Comparison of ENCODE assay signal across 29 cellular contexts in the genomic region with DNA sequence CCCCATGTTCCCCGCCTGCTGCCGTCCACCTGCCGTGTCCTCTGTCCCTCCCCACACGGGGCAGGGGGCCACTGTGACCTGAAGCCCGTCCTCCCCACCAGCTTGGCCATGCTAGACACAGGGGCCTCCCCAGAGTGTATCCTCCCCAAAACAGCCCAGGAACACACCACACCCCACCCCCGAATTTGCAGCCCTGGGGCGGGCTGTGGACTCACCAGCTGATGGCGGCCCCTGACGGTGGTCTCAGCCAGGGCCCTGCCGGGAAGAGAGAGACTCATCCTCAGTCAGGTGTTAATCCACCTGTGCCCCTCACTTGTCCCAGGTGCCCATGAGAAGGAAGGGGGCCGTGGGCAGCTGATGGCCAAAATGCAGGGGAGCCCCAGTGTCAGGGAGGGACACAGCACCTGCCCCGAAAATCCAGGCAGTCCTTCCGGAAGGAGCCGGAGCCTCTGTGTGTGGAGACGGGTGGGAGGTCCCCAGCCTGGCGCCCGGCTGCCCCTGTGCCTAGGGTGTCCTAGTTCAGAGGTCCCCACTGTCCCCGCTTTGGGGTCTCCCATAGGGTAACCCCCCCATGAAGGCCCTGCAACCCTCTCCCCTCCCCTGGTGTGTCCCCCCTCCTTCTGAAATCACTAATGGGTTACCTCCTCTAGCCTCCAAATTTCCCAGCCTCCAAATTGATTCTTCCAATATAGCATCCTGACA.
"Had no signal": no experiment of that assay in that cellular context is flagged by ENCODE, and none has a peak within 500 bp of the region (broad histone marks: within the 10 kb centered on the region; RNA-seq: fewer than 3 reads in every experiment).

No MANE protein-coding gene starts in this region.

- H3K4me2 ChIP-seq: smooth muscle cell had no signal

- ATAC-seq: naive thymus-derived CD4-positive, alpha-beta T cell had no signal

- H3K36me3 ChIP-seq: adrenal gland, brain microvascular endothelial cell, right atrium auricular region, stomach, suprapubic skin, tibial artery had no signal

- H3K27ac ChIP-seq: adrenal gland, brain microvascular endothelial cell, coronary artery, dorsolateral prefrontal cortex, parathyroid adenoma, right atrium auricular region, stomach, suprapubic skin, tibial artery, VCaP had no signal

- DNase-seq: activated CD4-positive, alpha-beta memory T cell treated with anti-CD3 and anti-CD28 coated beads for 36 hours; activated CD4-positive, alpha-beta T cell treated with anti-CD3 and anti-CD28 coated beads for 48 hours; activated CD8-positive, alpha-beta memory T cell treated with anti-CD3 and anti-CD28 coated beads, Interleukin-2, amount 50 U/mL, for 4 hours; activated effector memory CD4-positive, alpha-beta T cell treated with anti-CD3 and anti-CD28 coated beads, Interleukin-2, amount 50 U/mL, for 16 hours; activated naive CD4-positive, alpha-beta T cell treated with anti-CD3 and anti-CD28 coated beads for 36 hours; activated naive CD8-positive, alpha-beta T cell treated with anti-CD3 and anti-CD28 coated beads for 36 hours; activated T-cell treated with anti-CD3 and anti-CD28 coated beads, Interleukin-2, amount 50 U/mL, for 1 hour; adrenal gland; brain microvascular endothelial cell; dorsolateral prefrontal cortex; effector memory CD4-positive, alpha-beta T cell; mammary epithelial cell; naive thymus-derived CD4-positive, alpha-beta T cell; stimulated activated CD4-positive, alpha-beta T cell treated with anti-CD3 and anti-CD28 coated beads, Interleukin-1b, Interleukin-23, amount 100 ng/mL, for 48 hours; stimulated activated CD4-positive, alpha-beta T cell treated with anti-CD3 and anti-CD28 coated beads, Interleukin-4, amount 100 ng/mL, for 4 hours; stimulated activated CD8-positive, alpha-beta memory T cell treated with anti-CD3 and anti-CD28 coated beads, Interleukin-4, amount 100 ng/mL, for 48 hours; stimulated activated naive B cell treated with anti-CD40 and anti-IgM and Interleukin-4, amounts not matched to agents 10 μg/mL and 1 μg/mL and 100 μg/mL, for 72 hours; stomach; T-helper 9 cell; tibial artery had no signal

- H3K4me3 ChIP-seq: adrenal gland, coronary artery, dorsolateral prefrontal cortex, right atrium auricular region, smooth muscle cell, stomach, suprapubic skin, tibial artery had no signal

- H3K9me3 ChIP-seq: suprapubic skin had no signal

- H3K4me1 ChIP-seq: adrenal gland, parathyroid adenoma, right atrium auricular region, tibial artery had no signal

- H3K9ac ChIP-seq: parathyroid adenoma had no signal

- FAIRE-seq: astrocyte, frontal cortex, TTC549 had no signal
